Comparison of ENCODE assay signal across 18 cellular contexts in genomic region chr4:180189639-180190038, GRCh38.
A peak's percentile ranks its signal among the peaks of the same experiment; 100 is the strongest.
DNase-seq lines count a peak whose midpoint lies in the region; ATAC-seq and TF ChIP-seq lines count a peak whose summit lies in the region.
"Had no signal": no experiment of that assay in that cellular context is flagged by ENCODE, and none has a peak within 500 bp of the region (broad histone marks: within the 10 kb centered on the region; RNA-seq: fewer than 3 reads in every experiment).

No MANE protein-coding gene starts in this region.

- H3K4me1 ChIP-seq in mesenchymal stem cell (ENCODE audit: control insufficient read depth, insufficient read depth, low read depth, low read length) (no peaks in the 10 kb centered on the region), heart right ventricle (no peaks in the 10 kb centered on the region)

- no peak overlapping the region for H2BK15ac ChIP-seq in mesenchymal stem cell (ENCODE audit: low read depth, poor library complexity, severe bottlenecking)

- no peak overlapping the region for H3K9ac ChIP-seq in mesenchymal stem cell (ENCODE audit: low read length)

- H3K9me3 ChIP-seq in mesenchymal stem cell (ENCODE audit: control insufficient read depth, low read length) (peaks cover 2% of the 10 kb centered on the region), heart right ventricle (no peaks in the 10 kb centered on the region)

- no peak overlapping the region for H2BK120ac ChIP-seq in mesenchymal stem cell (ENCODE audit: low read depth, low read length)

- H4K91ac ChIP-seq in mesenchymal stem cell (ENCODE audit: low read length): no peak overlapping the region

- H3K27ac ChIP-seq in mesenchymal stem cell (ENCODE audit: low read length, poor library complexity, severe bottlenecking): no peak overlapping the region
- H3K27ac ChIP-seq in heart right ventricle: no peak overlapping the region
- H3K27ac ChIP-seq: SK-N-MC had no signal

- TF ChIP-seq CTCF in heart right ventricle (IDR thresholded peaks at IDR 0.05) (no peak), mesothelial cell of epicardium (IDR thresholded peaks at IDR 0.05; ENCODE audit: unreplicated experiment) (no peak)

- no peak overlapping the region for H2BK5ac ChIP-seq in mesenchymal stem cell (ENCODE audit: low read depth, low read length, poor library complexity, severe bottlenecking)

- no peaks in the 10 kb centered on the region for H3K27me3 Mint-ChIP-seq in mesothelial cell of epicardium (ENCODE audit: low read depth)

- H2AFZ ChIP-seq in mesenchymal stem cell (ENCODE audit: low read depth, low read length): no peak overlapping the region

- peak; percentile 12 for DNase-seq in ELR (ENCODE audit: low read depth)
- peak; percentile 63 for DNase-seq in NCI-H460 (ENCODE audit: extremely low read depth, low read depth)
- peak; percentile 3 for DNase-seq in mesenchymal stem cell
- no peak for DNase-seq in heart right ventricle
- DNase-seq in RPMI8226: no peak
- DNase-seq in mesothelial cell of epicardium (ENCODE audit: low spot score in 2 of 2, unreplicated experiment in 2 of 2): no peak
- DNase-seq: C1 segment of cervical spinal cord; DMS79 treated with DMSO at 0.1 percent for 48 hours; MM.1S; NCI-H1105 treated with DMSO at 0.1 percent for 48 hours; NCI-H1930; NCI-H226; NCI-H526 treated with DMSO at 0.1 percent for 48 hours; NK-92 treated with Interleukin-12 subunit alpha and Interleukin-12 subunit beta, amount 100 ng/mL, for 24 hours; SHP77 had no signal

- H4K8ac ChIP-seq in mesenchymal stem cell (ENCODE audit: low read length): no peak overlapping the region

- no peak overlapping the region for H3K18ac ChIP-seq in mesenchymal stem cell (ENCODE audit: low read depth in 1 of 2, low read length in 2 of 2)

- H3K36me3 ChIP-seq in mesenchymal stem cell (ENCODE audit: control insufficient read depth in 1 of 2, insufficient read depth in 2 of 2, low read depth in 1 of 2, low read length in 2 of 2) (no peaks in the 10 kb centered on the region), heart right ventricle (no peaks in the 10 kb centered on the region)

- H3K4me3 ChIP-seq in mesenchymal stem cell (ENCODE audit: insufficient read depth in 1 of 2, low read depth in 1 of 2, low read length in 2 of 2) (no peak overlapping the region), heart right ventricle (no peak overlapping the region)
- H3K4me3 ChIP-seq: SK-N-MC had no signal

- peaks cover 9% of the 10 kb centered on the region for H3K36me3 Mint-ChIP-seq in mesothelial cell of epicardium

- H2AK5ac ChIP-seq in mesenchymal stem cell (ENCODE audit: low read length, severe bottlenecking): no peak overlapping the region

- intact Hi-C loops in heart right ventricle (cut with DNase I): no loop called here

- no peaks in the 10 kb centered on the region for H3K79me1 ChIP-seq in mesenchymal stem cell (replicated peaks; ENCODE audit: low read length, poor library complexity, severe bottlenecking)

- ATAC-seq in GM18870 (IDR thresholded peaks at IDR 0.05; ENCODE audit: unreplicated experiment): peak; percentile 64
- no peak for ATAC-seq in HG03095 (IDR thresholded peaks at IDR 0.05; ENCODE audit: unreplicated experiment)
- no peak for ATAC-seq in heart right ventricle

- no CpG with 5 or more reads among the region's 1 CpG for WGBS in mesenchymal stem cell
- 61 to 64% methylated on average over 1 of the region's 1 CpG for whole genome bisulfite sequencing in heart right ventricle, 2 donors

- peaks cover 17% of the 10 kb centered on the region for H3K4me1 Mint-ChIP-seq in mesothelial cell of epicardium

- H3K14ac ChIP-seq in mesenchymal stem cell (ENCODE audit: low read length in 2 of 2): no peak overlapping the region

- H3K27me3 ChIP-seq in mesenchymal stem cell (ENCODE audit: control insufficient read depth in 1 of 2, insufficient read depth in 1 of 2, low read length in 2 of 2) (no peaks in the 10 kb centered on the region), heart right ventricle (no peaks in the 10 kb centered on the region)

- H3K4me3 Mint-ChIP-seq in mesothelial cell of epicardium: no peak overlapping the region

- no peak overlapping the region for H3K4me2 ChIP-seq in mesenchymal stem cell (ENCODE audit: low read length, poor library complexity, severe bottlenecking)

- H3K23ac ChIP-seq in mesenchymal stem cell (ENCODE audit: low read length in 2 of 2): no peak overlapping the region

- peaks cover 7% of the 10 kb centered on the region for H3K9me3 Mint-ChIP-seq in mesothelial cell of epicardium

- H3K27ac Mint-ChIP-seq in mesothelial cell of epicardium: no peak overlapping the region

- no peak overlapping the region for H2BK12ac ChIP-seq in mesenchymal stem cell (ENCODE audit: low read length in 2 of 2)

- no peak overlapping the region for H3K4ac ChIP-seq in mesenchymal stem cell (ENCODE audit: low read depth in 1 of 2, low read length in 2 of 2)

Comparison
In these comparisons a context has a peak if more than half of its experiments do, and no peak if none do; other contexts are left out.
1. DNase-seq: peak in ELR (single experiment), NCI-H460 (single experiment) and mesenchymal stem cell (single experiment); none in heart right ventricle (0 of 2), RPMI8226 (single experiment) and mesothelial cell of epicardium (0 of 2).